Comparison of ENCODE assay signal across 11 cellular contexts in genomic region chr12:6347367-6348338, GRCh38. TPM values are rescaled to one million over a fixed set of nuclear protein-coding genes. Genes with fewer than 3 reads are reported as not detected.
A peak's percentile ranks its signal among the peaks of the same experiment; 100 is the strongest.
DNase-seq lines count a peak whose midpoint lies in the region; ATAC-seq and TF ChIP-seq lines count a peak whose summit lies in the region.
"Had no signal": no experiment of that assay in that cellular context is flagged by ENCODE, and none has a peak within 500 bp of the region (broad histone marks: within the 10 kb centered on the region; RNA-seq: fewer than 3 reads in every experiment).

No MANE protein-coding gene starts in this region.

- no peaks in the 10 kb centered on the region for H3K27me3 ChIP-seq in lung (ENCODE audit: control insufficient read depth, insufficient read depth)
- H3K27me3 ChIP-seq in suprapubic skin, result no peaks in the 10 kb centered on the region
- H3K27me3 ChIP-seq in H9 (ENCODE audit: insufficient read depth, low read length), result no peaks in the 10 kb centered on the region

- H3K9ac ChIP-seq in H9 (ENCODE audit: extremely low read depth, insufficient read length, low read length), result no peak overlapping the region

- no peaks in the 10 kb centered on the region for H3K9me3 ChIP-seq in lung (ENCODE audit: control insufficient read depth in 2 of 2, insufficient read depth in 1 of 2, low read length in 1 of 2)
- H3K9me3 ChIP-seq in suprapubic skin, result no peaks in the 10 kb centered on the region
- H3K9me3 ChIP-seq in H9 (ENCODE audit: control insufficient read depth, low read depth, low read length), result no peaks in the 10 kb centered on the region

- H4K8ac ChIP-seq in H9 (replicated peaks; ENCODE audit: insufficient read length, low read depth, low read length), result no peak overlapping the region

- no peak overlapping the region for H3K56ac ChIP-seq in H9 (ENCODE audit: insufficient read length, low read depth, low read length)

- H3K4me2 ChIP-seq in H9 (ENCODE audit: insufficient read depth, insufficient read length, low read length), result no peak overlapping the region

- H3T11ph ChIP-seq in H9 (ENCODE audit: low read length), result no peak overlapping the region

- H4K5ac ChIP-seq in H9 (ENCODE audit: insufficient read length, low read depth, low read length), result no peak overlapping the region

- no peak for TF ChIP-seq POLR2A in suprapubic skin (IDR thresholded peaks at IDR 0.05)

- H3K36me3 Mint-ChIP-seq in H9 (ENCODE audit: insufficient read depth in 1 of 3, low read depth in 3 of 3), result peaks cover 13 to 45% (median 42%) of the 10 kb centered on the region in 3 experiments; a peak in 6 of 7 replicates
- H3K36me3 Mint-ChIP-seq: activated naive CD4-positive, alpha-beta T cell treated with anti-CD3 and anti-CD28 coated beads, Interleukin-2, amount 50 U/mL, for 24 hours had no signal

- H3K18ac ChIP-seq in H9 (ENCODE audit: insufficient read length, low read depth, low read length), result no peak overlapping the region

- no peak overlapping the region for H3K27ac Mint-ChIP-seq in H9

- H3K23ac ChIP-seq in H9 (ENCODE audit: insufficient read length, low read depth, low read length), result no peak overlapping the region

- H2BK120ac ChIP-seq in H9 (ENCODE audit: low read depth, low read length, poor library complexity, severe bottlenecking), result no peak overlapping the region

- no peak for TF ChIP-seq CTCF in lung (IDR thresholded peaks at IDR 0.05; ENCODE audit: control extremely low read depth, extremely low read depth)
- no peak for TF ChIP-seq CTCF in suprapubic skin (IDR thresholded peaks at IDR 0.05)
- no peak for TF ChIP-seq CTCF in H9 (conservative IDR thresholded peaks at IDR 0.05)

- H4K91ac ChIP-seq in H9 (ENCODE audit: insufficient read length, low read depth, low read length), result no peak overlapping the region

- H4K20me1 ChIP-seq in H9 (ENCODE audit: control insufficient read depth, insufficient read depth, insufficient read length), result no peaks in the 10 kb centered on the region

- no peaks in the 10 kb centered on the region for H3K79me2 ChIP-seq in H9 (ENCODE audit: insufficient read depth, low read length)

- H2AK5ac ChIP-seq in H9 (ENCODE audit: insufficient read length, low read length), result no peak overlapping the region

- H3K36me3 ChIP-seq in lung (ENCODE audit: control insufficient read depth in 2 of 2, insufficient read depth in 2 of 2, low read length in 2 of 2) (no peaks in the 10 kb centered on the region), suprapubic skin (no peaks in the 10 kb centered on the region)

- no peaks in the 10 kb centered on the region for H3K79me1 ChIP-seq in H9 (ENCODE audit: insufficient read depth, low read depth, low read length, poor library complexity, severe bottlenecking)

- H3K27ac ChIP-seq in cingulate gyrus (ENCODE audit: low read depth, low read length) (peak overlapping the region; percentile 47), lung (ENCODE audit: low read depth in 1 of 2, low read length in 1 of 2) (peak overlapping the region in 1 of 2 donors; percentile 81), suprapubic skin (peak overlapping the region; percentile 77), H9 (ENCODE audit: insufficient read length, low read depth, low read length) (no peak overlapping the region)

- no peak for TF ChIP-seq EP300 in suprapubic skin (IDR thresholded peaks at IDR 0.05)

- H3K4me1 Mint-ChIP-seq in H9, result peaks cover 15 to 18% of the 10 kb centered on the region in 2 experiments

- no peak overlapping the region for H2BK15ac ChIP-seq in H9 (ENCODE audit: low read depth, low read length)

- no peaks in the 10 kb centered on the region for H3K9me3 Mint-ChIP-seq in H9
- H3K9me3 Mint-ChIP-seq: activated naive CD4-positive, alpha-beta T cell treated with anti-CD3 and anti-CD28 coated beads, Interleukin-2, amount 50 U/mL, for 24 hours had no signal

- H3K4me3 ChIP-seq in lung (no peak overlapping the region), suprapubic skin (peak overlapping the region; percentile 12)

- H2AFZ ChIP-seq in H9 (ENCODE audit: low read length), result no peak overlapping the region

- ATAC-seq in lung (ENCODE audit: insufficient read depth, low FRiP score), result peak; percentile 37
- ATAC-seq in HG03565 (IDR thresholded peaks at IDR 0.05; ENCODE audit: unreplicated experiment), result no peak
- ATAC-seq in GM18868 (IDR thresholded peaks at IDR 0.05; ENCODE audit: unreplicated experiment), result no peak

- H2BK5ac ChIP-seq in H9 (ENCODE audit: insufficient read length, low read length), result no peak overlapping the region

- no peaks in the 10 kb centered on the region for H3K23me2 ChIP-seq in H9 (ENCODE audit: insufficient read length, low read depth, low read length, poor library complexity, severe bottlenecking)

- H3K4ac ChIP-seq in H9 (ENCODE audit: low read depth, low read length), result no peak overlapping the region

- peaks cover under 1 to 18% of the 10 kb centered on the region in 2 donors for H3K4me1 ChIP-seq in lung (ENCODE audit: control insufficient read depth in 2 of 2, insufficient read depth in 2 of 2, low read length in 2 of 2)
- peaks cover 42% of the 10 kb centered on the region for H3K4me1 ChIP-seq in suprapubic skin
- H3K4me1 ChIP-seq in H9 (ENCODE audit: insufficient read depth, low read length), result no peaks in the 10 kb centered on the region; the same call in 1 of the 2 replicates

- H3K4me3 Mint-ChIP-seq in H9, result no peak overlapping the region
- H3K4me3 Mint-ChIP-seq: activated naive CD4-positive, alpha-beta T cell treated with anti-CD3 and anti-CD28 coated beads, Interleukin-2, amount 50 U/mL, for 24 hours had no signal

- H2BK20ac ChIP-seq in H9 (ENCODE audit: low read depth, low read length, poor library complexity, severe bottlenecking), result no peak overlapping the region

- no peak overlapping the region for H2BK12ac ChIP-seq in H9 (ENCODE audit: insufficient read length, low read depth, low read length)

- no peaks in the 10 kb centered on the region for H3K27me3 Mint-ChIP-seq in H9 (ENCODE audit: low read depth)
- H3K27me3 Mint-ChIP-seq: activated naive CD4-positive, alpha-beta T cell treated with anti-CD3 and anti-CD28 coated beads, Interleukin-2, amount 50 U/mL, for 24 hours had no signal

- DNase-seq in MV-4-11 (lab: John Stamatoyannopoulos, UW), result peak; percentile 60
- peak; percentile 35 for DNase-seq in lung (ENCODE audit: low spot score)
- peak in 1 of 2 donors; percentile 85 for DNase-seq in suprapubic skin (ENCODE audit: low spot score in 2 of 2)
- no peak for DNase-seq in NCI-H187 (lab: John Stamatoyannopoulos, UW)
- no peak for DNase-seq in H9
- DNase-seq: NCI-H345, T1000 had no signal

- WGBS in lung, 2 donors, result 29 to 44% methylated on average over 19 of the region's 19 CpGs
- WGBS in suprapubic skin, result 44% methylated on average over 14 of the region's 19 CpGs
- no CpG with 5 or more reads among the region's 19 CpGs for WGBS in H9 (ENCODE audit: extremely low coverage, insufficient read length, low lambda C conversion rate)

- H3K14ac ChIP-seq in H9 (ENCODE audit: insufficient read depth, low read length), result no peak overlapping the region

RNA-seq across cellular contexts. Expression of gene TNFRSF1A, which starts 5.8 kb away (rescaled TPM):
- total RNA-seq in lung (100 to 1,000 TPM; 175 to 184 TPM), suprapubic skin (100 to 1,000 TPM; 276 to 352 (median 281) TPM), H9 (2021) (55.9 and 59.9 TPM in 2 replicates)
- 100 to 1,000 TPM in 1 of 2 donors, 10 to 100 TPM in 1; 81.6 to 182 TPM for polyA plus RNA-seq in lung

RNA-seq across cellular contexts. Expression of gene SCNN1A, which starts 27.7 kb away (rescaled TPM):
- total RNA-seq in lung (100 to 1,000 TPM; 122 to 312 TPM), suprapubic skin (100 to 1,000 TPM in 1 of 4 donors, 10 to 100 TPM in 3; 74.2 to 143 (median 93.7) TPM), H9 (2021) (104 and 111 TPM in 2 replicates)
- polyA plus RNA-seq in lung, result 100 to 1,000 TPM in 1 of 2 donors, 10 to 100 TPM in 1; 86.6 to 129 TPM

RNA-seq across cellular contexts. Expression of gene LTBR, which starts 36.3 kb away (rescaled TPM):
- total RNA-seq in lung (100 to 1,000 TPM in 1 of 2 donors, 10 to 100 TPM in 1; 52.6 to 134 TPM), suprapubic skin (100 to 1,000 TPM; 157 to 297 (median 204) TPM), H9 (2021) (3.4 and 4.8 TPM in 2 replicates)
- polyA plus RNA-seq in lung, result 100 to 1,000 TPM; 111 to 134 TPM

RNA-seq across cellular contexts. Expression of gene PLEKHG6, which starts 37.2 kb away (rescaled TPM):
- total RNA-seq in lung (1 to 10 TPM; 1.6 to 2.9 TPM), suprapubic skin (10 to 100 TPM; 12.4 to 29.9 (median 27.8) TPM), H9 (2021) (17.7 and 20.0 TPM in 2 replicates)
- 1 to 10 TPM in 1 of 2 donors, under 1 TPM in 1; 0.74 to 2.9 TPM for polyA plus RNA-seq in lung

Comparison
In these comparisons a context has a peak if more than half of its experiments do, and no peak if none do; other contexts are left out.
1. DNase-seq: peak in MV-4-11 (single experiment) and lung (single experiment); none in NCI-H187 (0 of 2) and H9 (single experiment).